ENCODE assay signal across 8 cellular contexts in genomic region chr18:44759925-44760342, GRCh38.
DNase-seq lines count a peak whose midpoint lies in the region; ATAC-seq, FAIRE-seq and TF ChIP-seq lines count a peak whose summit lies in the region.

No MANE protein-coding gene starts in this region.

- peaks cover 18% of the 10 kb centered on the region for H3K4me1 Mint-ChIP-seq in CD8-positive, alpha-beta T cell (ENCODE audit: low read depth)
- peaks cover 31% of the 10 kb centered on the region for H3K4me1 Mint-ChIP-seq in dendritic cell treated with granulocyte-macrophage colony-stimulating factor and Interleukin-4, amounts not matched to agents 40 ng/mL and 50 ng/mL, for 4 days (ENCODE audit: low read depth)

- H3K9me3 Mint-ChIP-seq in CD8-positive, alpha-beta T cell = no peaks in the 10 kb centered on the region
- H3K9me3 Mint-ChIP-seq in dendritic cell treated with granulocyte-macrophage colony-stimulating factor and Interleukin-4, amounts not matched to agents 40 ng/mL and 50 ng/mL, for 4 days = no peaks in the 10 kb centered on the region

- H3K9me3 ChIP-seq in CD8-positive, alpha-beta T cell (ENCODE audit: low read length) = no peaks in the 10 kb centered on the region

- H3K4me3 Mint-ChIP-seq in CD8-positive, alpha-beta T cell = peak overlapping the region; percentile 42
- no peak overlapping the region for H3K4me3 Mint-ChIP-seq in dendritic cell treated with granulocyte-macrophage colony-stimulating factor and Interleukin-4, amounts not matched to agents 40 ng/mL and 50 ng/mL, for 4 days

- no peaks in the 10 kb centered on the region for H3K36me3 Mint-ChIP-seq in CD8-positive, alpha-beta T cell
- H3K36me3 Mint-ChIP-seq in dendritic cell treated with granulocyte-macrophage colony-stimulating factor and Interleukin-4, amounts not matched to agents 40 ng/mL and 50 ng/mL, for 4 days (ENCODE audit: low read depth) = no peaks in the 10 kb centered on the region

- H3K27ac ChIP-seq in CD8-positive, alpha-beta T cell (ENCODE audit: low read depth, low read length) = no peak overlapping the region

- no peaks in the 10 kb centered on the region for H3K36me3 ChIP-seq in CD8-positive, alpha-beta T cell (ENCODE audit: insufficient read depth, low read length)

- H3K4me1 ChIP-seq in CD8-positive, alpha-beta T cell (ENCODE audit: insufficient read depth, low read length) = peaks cover 12% of the 10 kb centered on the region

- intact Hi-C loops in CD8-positive, alpha-beta T cell (cut with DNase I, micrococcal nuclease) = no loop called here
- intact Hi-C loops in dendritic cell treated with granulocyte-macrophage colony-stimulating factor and Interleukin-4, amounts not matched to agents 40 ng/mL and 50 ng/mL, for 4 days (cut with micrococcal nuclease) = loop anchor here (5.0 to 10.0 kb wide), 2 partner anchors 72 to 245 kb away; no protein-coding TSS in a partner anchor

- no peak for ATAC-seq in CD8-positive, alpha-beta T cell
- ATAC-seq in GM19463 (IDR thresholded peaks at IDR 0.05; ENCODE audit: unreplicated experiment) = peak; percentile 40
- peak; percentile 55 for ATAC-seq in HG03439 (IDR thresholded peaks at IDR 0.05; ENCODE audit: unreplicated experiment)

- no peaks in the 10 kb centered on the region for H3K27me3 Mint-ChIP-seq in CD8-positive, alpha-beta T cell (ENCODE audit: low read depth)
- peaks cover 48% of the 10 kb centered on the region for H3K27me3 Mint-ChIP-seq in dendritic cell treated with granulocyte-macrophage colony-stimulating factor and Interleukin-4, amounts not matched to agents 40 ng/mL and 50 ng/mL, for 4 days

- no peak for TF ChIP-seq CTCF in CD8-positive, alpha-beta T cell (IDR thresholded peaks at IDR 0.05)

- H3K27ac Mint-ChIP-seq in CD8-positive, alpha-beta T cell = peak overlapping the region; percentile 85
- peak overlapping the region; percentile 75 for H3K27ac Mint-ChIP-seq in dendritic cell treated with granulocyte-macrophage colony-stimulating factor and Interleukin-4, amounts not matched to agents 40 ng/mL and 50 ng/mL, for 4 days

- POLR2A ChIA-PET in CD8-positive, alpha-beta T cell (lab: Charles Lee) = interaction anchor here (0.7 kb wide), 1 partner anchor 73 kb away, joined by 3 read pairs; no protein-coding TSS in a partner anchor

- FAIRE-seq in frontal cortex (lab: Jason Lieb, UNC) = no peak

- no peak for DNase-seq in CD8-positive, alpha-beta T cell
- no peak for DNase-seq in HUDEP-2 (lab: John Stamatoyannopoulos, UW; ENCODE audit: unreplicated experiment in 76 of 76)
- DNase-seq in frontal cortex (ENCODE audit: low spot score in 2 of 2) = no peak
- DNase-seq in NCI-H345 treated with DMSO at 0.1 percent for 48 hours (lab: John Stamatoyannopoulos, UW; ENCODE audit: unreplicated experiment) = no peak
- DNase-seq in GM03348 (ENCODE audit: low spot score) = no peak

- H3K27me3 ChIP-seq in CD8-positive, alpha-beta T cell (ENCODE audit: insufficient read depth, low read length) = no peaks in the 10 kb centered on the region

- CTCF ChIA-PET in CD8-positive, alpha-beta T cell (lab: Charles Lee) = no interaction called here

- no peak overlapping the region for H3K4me3 ChIP-seq in CD8-positive, alpha-beta T cell (ENCODE audit: low read depth, low read length)
